Comparison of ENCODE assay signal across 34 cellular contexts in genomic region chr11:77529685-77530084, GRCh38.
"Had no signal": no experiment of that assay in that cellular context is flagged by ENCODE, and none has a peak within 500 bp of the region (broad histone marks: within the 10 kb centered on the region; RNA-seq: fewer than 3 reads in every experiment).

No MANE protein-coding gene starts in this region.

- H3K9me3 Mint-ChIP-seq: activated CD4-positive, alpha-beta memory T cell treated with anti-CD3 and anti-CD28 coated beads for 36 hours; activated CD4-positive, alpha-beta T cell treated with anti-CD3 and anti-CD28 coated beads, Interleukin-2, amount 10 ng/mL, durations not matched to agents 24 days and 14 days; activated naive CD4-positive, alpha-beta T cell treated with anti-CD3 and anti-CD28 coated beads for 36 hours; activated naive CD4-positive, alpha-beta T cell treated with anti-CD3 and anti-CD28 coated beads, Interleukin-2, amount 50 U/mL, for 24 hours; activated naive CD8-positive, alpha-beta T cell treated with anti-CD3 and anti-CD28 coated beads for 36 hours; activated naive CD8-positive, alpha-beta T cell treated with anti-CD3 and anti-CD28 coated beads, Interleukin-2, amount 50 U/mL, for 24 hours; activated T-helper 1 cell treated with anti-CD3 and anti-CD28 coated beads, Interleukin-12 subunit alpha, Interleukin-12 subunit beta, Interleukin-2, Interleukin-4 antibody, amounts not matched to agents 30 ng/mL and 10 ng/mL and 1 ng/mL, durations not matched to agents 14 hours and 24 hours and 36 hours; activated T-helper 2 cell treated with anti-CD3 and anti-CD28 coated beads, Interferon-gamma antibody, Interleukin-2, Interleukin-4, amounts not matched to agents 10 μg/mL and 5 μg/mL and 100 μg/mL, durations not matched to agents 14 hours and 24 hours and 36 hours; effector memory CD8-positive, alpha-beta T cell; T-cell; T-helper 1 cell treated with Interleukin-12 subunit alpha and Interleukin-12 subunit beta and Interleukin-4 antibody, amounts not matched to agents 30 μg/mL and 1 μg/mL, for 36 hours had no signal

- H3K36me3 ChIP-seq: adrenal gland, esophagus muscularis mucosa, gastroesophageal sphincter, WERI-Rb-1 had no signal

- H3K4me3 ChIP-seq: adrenal gland, body of pancreas, esophagus muscularis mucosa, gastroesophageal sphincter had no signal

- H3K27ac Mint-ChIP-seq: activated CD4-positive, alpha-beta memory T cell treated with anti-CD3 and anti-CD28 coated beads for 36 hours; activated CD4-positive, alpha-beta T cell treated with anti-CD3 and anti-CD28 coated beads for 36 hours; activated CD4-positive, alpha-beta T cell treated with anti-CD3 and anti-CD28 coated beads, Interleukin-2, amount 10 ng/mL, durations not matched to agents 24 days and 14 days; activated CD8-positive, alpha-beta memory T cell treated with anti-CD3 and anti-CD28 coated beads, Interleukin-2, amount 10 ng/mL, durations not matched to agents 7 days and 5 days; activated CD8-positive, alpha-beta T cell treated with anti-CD3 and anti-CD28 coated beads, Interleukin-2, amount 10 ng/mL, durations not matched to agents 7 days and 5 days; activated naive CD4-positive, alpha-beta T cell treated with anti-CD3 and anti-CD28 coated beads for 36 hours; activated naive CD4-positive, alpha-beta T cell treated with anti-CD3 and anti-CD28 coated beads, Interleukin-2, amount 50 U/mL, for 24 hours; activated naive CD8-positive, alpha-beta T cell treated with anti-CD3 and anti-CD28 coated beads for 36 hours; activated naive CD8-positive, alpha-beta T cell treated with anti-CD3 and anti-CD28 coated beads, Interleukin-2, amount 50 U/mL, for 24 hours; activated T-helper 1 cell treated with anti-CD3 and anti-CD28 coated beads, Interleukin-12 subunit alpha, Interleukin-12 subunit beta, Interleukin-2, Interleukin-4 antibody, amounts not matched to agents 30 ng/mL and 10 ng/mL and 1 ng/mL, durations not matched to agents 14 hours and 24 hours and 36 hours; activated T-helper 2 cell treated with anti-CD3 and anti-CD28 coated beads, Interferon-gamma antibody, Interleukin-2, Interleukin-4, amounts not matched to agents 10 μg/mL and 5 μg/mL and 100 μg/mL, durations not matched to agents 14 hours and 24 hours and 36 hours; effector memory CD8-positive, alpha-beta T cell; T-cell; T-helper 1 cell treated with Interleukin-12 subunit alpha and Interleukin-12 subunit beta and Interleukin-4 antibody, amounts not matched to agents 30 μg/mL and 1 μg/mL, for 36 hours had no signal

- H3K27me3 Mint-ChIP-seq: activated CD4-positive, alpha-beta T cell treated with anti-CD3 and anti-CD28 coated beads for 36 hours; activated CD8-positive, alpha-beta memory T cell treated with anti-CD3 and anti-CD28 coated beads, Interleukin-2, amount 10 ng/mL, durations not matched to agents 7 days and 5 days; activated naive CD8-positive, alpha-beta T cell treated with anti-CD3 and anti-CD28 coated beads for 36 hours; activated naive CD8-positive, alpha-beta T cell treated with anti-CD3 and anti-CD28 coated beads, Interleukin-2, amount 50 U/mL, for 24 hours; T-cell had no signal

- H3K4me1 ChIP-seq: adrenal gland, body of pancreas, esophagus muscularis mucosa, foreskin keratinocyte, gastroesophageal sphincter had no signal

- DNase-seq: activated CD4-positive, alpha-beta memory T cell treated with anti-CD3 and anti-CD28 coated beads for 36 hours; activated CD4-positive, alpha-beta T cell treated with anti-CD3 and anti-CD28 coated beads for 36 hours; activated CD4-positive, alpha-beta T cell treated with anti-CD3 and anti-CD28 coated beads, Interleukin-2, amount 10 ng/mL, durations not matched to agents 24 days and 14 days; activated CD4-positive, CD25-positive, alpha-beta regulatory T cell; activated CD4-positive, CD25-positive, alpha-beta regulatory T cell treated with anti-CD3 and anti-CD28 coated beads, Interleukin-2, amount 50 U/mL, for 72 hours; activated CD8-positive, alpha-beta memory T cell treated with anti-CD3 and anti-CD28 coated beads, Interleukin-2, amount 10 ng/mL, durations not matched to agents 7 days and 5 days; activated CD8-positive, alpha-beta memory T cell treated with anti-CD3 and anti-CD28 coated beads, Interleukin-2, amount 50 U/mL, for 4 hours; activated CD8-positive, alpha-beta T cell treated with anti-CD3 and anti-CD28 coated beads, Interleukin-2, amount 10 ng/mL, durations not matched to agents 7 days and 5 days; activated effector memory CD4-positive, alpha-beta T cell treated with anti-CD3 and anti-CD28 coated beads, Interleukin-2, amount 50 U/mL, for 16 hours; activated naive CD4-positive, alpha-beta T cell treated with anti-CD3 and anti-CD28 coated beads for 36 hours; activated naive CD8-positive, alpha-beta T cell treated with anti-CD3 and anti-CD28 coated beads for 36 hours; activated naive CD8-positive, alpha-beta T cell treated with anti-CD3 and anti-CD28 coated beads, Interleukin-2, amount 50 U/mL, for 24 hours; activated T-cell treated with anti-CD3 and anti-CD28 coated beads, Interleukin-2, amount 50 U/mL, for 1 hour; activated T-cell treated with anti-CD3 and anti-CD28 coated beads, Interleukin-2, amount 50 U/mL, for 48 hours; adrenal gland; amygdala; aorta; body of pancreas; caudate nucleus; cortex of kidney; dermis blood vessel endothelial cell; effector CD4-positive, alpha-beta T cell; effector memory CD8-positive, alpha-beta T cell; erythroblast; foreskin keratinocyte; T-cell; T1000; WERI-Rb-1 had no signal

- H3K4me3 Mint-ChIP-seq: activated CD4-positive, alpha-beta memory T cell treated with anti-CD3 and anti-CD28 coated beads for 36 hours; activated CD4-positive, alpha-beta T cell treated with anti-CD3 and anti-CD28 coated beads for 36 hours; activated CD4-positive, alpha-beta T cell treated with anti-CD3 and anti-CD28 coated beads, Interleukin-2, amount 10 ng/mL, durations not matched to agents 24 days and 14 days; activated CD8-positive, alpha-beta memory T cell treated with anti-CD3 and anti-CD28 coated beads, Interleukin-2, amount 10 ng/mL, durations not matched to agents 7 days and 5 days; activated CD8-positive, alpha-beta T cell treated with anti-CD3 and anti-CD28 coated beads, Interleukin-2, amount 10 ng/mL, durations not matched to agents 7 days and 5 days; activated naive CD4-positive, alpha-beta T cell treated with anti-CD3 and anti-CD28 coated beads for 36 hours; activated naive CD4-positive, alpha-beta T cell treated with anti-CD3 and anti-CD28 coated beads, Interleukin-2, amount 50 U/mL, for 24 hours; activated naive CD8-positive, alpha-beta T cell treated with anti-CD3 and anti-CD28 coated beads for 36 hours; activated naive CD8-positive, alpha-beta T cell treated with anti-CD3 and anti-CD28 coated beads, Interleukin-2, amount 50 U/mL, for 24 hours; activated T-helper 1 cell treated with anti-CD3 and anti-CD28 coated beads, Interleukin-12 subunit alpha, Interleukin-12 subunit beta, Interleukin-2, Interleukin-4 antibody, amounts not matched to agents 30 ng/mL and 10 ng/mL and 1 ng/mL, durations not matched to agents 14 hours and 24 hours and 36 hours; effector memory CD8-positive, alpha-beta T cell; T-cell; T-helper 1 cell treated with Interleukin-12 subunit alpha and Interleukin-12 subunit beta and Interleukin-4 antibody, amounts not matched to agents 30 μg/mL and 1 μg/mL, for 36 hours had no signal

- H3K9me3 ChIP-seq: adrenal gland, body of pancreas, esophagus muscularis mucosa, gastroesophageal sphincter had no signal

- H3K4me1 Mint-ChIP-seq: activated CD4-positive, alpha-beta T cell treated with anti-CD3 and anti-CD28 coated beads for 36 hours; activated CD4-positive, alpha-beta T cell treated with anti-CD3 and anti-CD28 coated beads, Interleukin-2, amount 10 ng/mL, durations not matched to agents 24 days and 14 days; activated CD8-positive, alpha-beta memory T cell treated with anti-CD3 and anti-CD28 coated beads, Interleukin-2, amount 10 ng/mL, durations not matched to agents 7 days and 5 days; activated naive CD4-positive, alpha-beta T cell treated with anti-CD3 and anti-CD28 coated beads, Interleukin-2, amount 50 U/mL, for 24 hours; activated naive CD8-positive, alpha-beta T cell treated with anti-CD3 and anti-CD28 coated beads for 36 hours; activated naive CD8-positive, alpha-beta T cell treated with anti-CD3 and anti-CD28 coated beads, Interleukin-2, amount 50 U/mL, for 24 hours; T-cell had no signal

- H3K36me3 Mint-ChIP-seq: activated CD4-positive, alpha-beta memory T cell treated with anti-CD3 and anti-CD28 coated beads for 36 hours; activated CD8-positive, alpha-beta memory T cell treated with anti-CD3 and anti-CD28 coated beads, Interleukin-2, amount 10 ng/mL, durations not matched to agents 7 days and 5 days; activated naive CD4-positive, alpha-beta T cell treated with anti-CD3 and anti-CD28 coated beads, Interleukin-2, amount 50 U/mL, for 24 hours; activated naive CD8-positive, alpha-beta T cell treated with anti-CD3 and anti-CD28 coated beads for 36 hours; T-cell had no signal

- H3K27me3 ChIP-seq: adrenal gland, body of pancreas, esophagus muscularis mucosa, foreskin keratinocyte, gastroesophageal sphincter had no signal

- H3K27ac ChIP-seq: adrenal gland, body of pancreas, esophagus muscularis mucosa, foreskin keratinocyte, gastroesophageal sphincter, WERI-Rb-1 had no signal
